ENCODE assay signal across 8 cellular contexts in the genomic region with DNA sequence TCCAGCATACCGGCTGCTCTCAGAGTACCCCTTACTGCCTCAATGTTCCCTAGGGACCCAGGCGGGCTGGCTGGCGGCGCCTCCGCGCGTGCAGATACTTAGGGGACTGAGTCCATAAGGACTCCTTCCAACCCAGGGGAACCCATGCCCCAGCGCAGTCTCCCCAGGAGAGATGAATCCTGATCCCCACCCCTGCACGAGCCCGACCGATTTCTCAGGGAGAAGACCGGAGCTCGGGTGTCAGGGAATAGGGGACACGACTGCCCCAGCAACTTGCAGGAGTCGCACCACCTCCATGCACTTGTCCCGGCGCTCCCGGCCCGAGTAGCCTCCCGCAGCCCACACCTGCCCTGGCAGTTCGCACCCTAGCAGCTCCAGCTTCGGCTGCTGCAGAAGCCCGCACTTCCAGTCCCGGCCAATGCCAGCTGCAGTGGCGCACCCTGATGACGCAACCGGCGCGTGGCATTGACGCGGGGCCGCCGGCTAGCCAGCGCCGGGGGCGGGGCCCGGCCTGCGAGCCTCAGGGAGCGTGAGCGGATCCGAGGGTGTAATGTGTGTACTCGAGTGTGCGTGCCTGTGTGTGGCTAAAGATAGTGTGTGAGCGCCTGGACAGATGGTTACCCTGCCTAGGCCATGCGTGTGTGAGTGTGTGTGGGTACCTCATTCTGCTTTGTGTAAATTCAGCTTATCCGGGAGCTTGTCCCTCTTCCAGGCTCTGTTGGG. TPM values are rescaled to one million over a fixed set of nuclear protein-coding genes. Genes with fewer than 3 reads are reported as not detected.
DNase-seq lines count a peak whose midpoint lies in the region; TF ChIP-seq lines count a peak whose summit lies in the region.

A gene with protein sequence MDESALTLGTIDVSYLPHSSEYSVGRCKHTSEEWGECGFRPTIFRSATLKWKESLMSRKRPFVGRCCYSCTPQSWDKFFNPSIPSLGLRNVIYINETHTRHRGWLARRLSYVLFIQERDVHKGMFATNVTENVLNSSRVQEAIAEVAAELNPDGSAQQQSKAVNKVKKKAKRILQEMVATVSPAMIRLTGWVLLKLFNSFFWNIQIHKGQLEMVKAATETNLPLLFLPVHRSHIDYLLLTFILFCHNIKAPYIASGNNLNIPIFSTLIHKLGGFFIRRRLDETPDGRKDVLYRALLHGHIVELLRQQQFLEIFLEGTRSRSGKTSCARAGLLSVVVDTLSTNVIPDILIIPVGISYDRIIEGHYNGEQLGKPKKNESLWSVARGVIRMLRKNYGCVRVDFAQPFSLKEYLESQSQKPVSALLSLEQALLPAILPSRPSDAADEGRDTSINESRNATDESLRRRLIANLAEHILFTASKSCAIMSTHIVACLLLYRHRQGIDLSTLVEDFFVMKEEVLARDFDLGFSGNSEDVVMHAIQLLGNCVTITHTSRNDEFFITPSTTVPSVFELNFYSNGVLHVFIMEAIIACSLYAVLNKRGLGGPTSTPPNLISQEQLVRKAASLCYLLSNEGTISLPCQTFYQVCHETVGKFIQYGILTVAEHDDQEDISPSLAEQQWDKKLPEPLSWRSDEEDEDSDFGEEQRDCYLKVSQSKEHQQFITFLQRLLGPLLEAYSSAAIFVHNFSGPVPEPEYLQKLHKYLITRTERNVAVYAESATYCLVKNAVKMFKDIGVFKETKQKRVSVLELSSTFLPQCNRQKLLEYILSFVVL (minus strand): TSS at position 437 of the 723 bp plus-strand sequence. CDS start 1,981 bp downstream, outside the sequence.

- 0% methylated on average over 11 of the region's 46 CpGs for WGBS in suprapubic skin

- no peak for TF ChIP-seq CTCF in suprapubic skin (IDR thresholded peaks at IDR 0.05)

- H3K27me3 Mint-ChIP-seq in activated naive CD4-positive, alpha-beta T cell treated with anti-CD3 and anti-CD28 coated beads, Interleukin-2, amount 10 ng/mL, durations not matched to agents 7 days and 5 days = peaks cover 4% of the 10 kb centered on the region

- H3K4me3 ChIP-seq in H7 (ENCODE audit: insufficient read depth, low read depth, low read length) (peak within 1 kb of the TSS; percentile 92), MG63 (peak within 1 kb of the TSS; percentile 80), suprapubic skin (peak within 1 kb of the TSS; percentile 76)

- peaks cover 9% of the 10 kb centered on the region for H3K36me3 Mint-ChIP-seq in activated naive CD4-positive, alpha-beta T cell treated with anti-CD3 and anti-CD28 coated beads, Interleukin-2, amount 10 ng/mL, durations not matched to agents 7 days and 5 days

- peak within 1 kb of the TSS; percentile 70 for H3K27ac ChIP-seq in suprapubic skin

- peaks cover 20% of the 10 kb centered on the region for H3K4me1 ChIP-seq in suprapubic skin

- H3K27me3 ChIP-seq in H7 (ENCODE audit: control insufficient read depth, insufficient read depth, low read length) = no peaks in the 10 kb centered on the region
- no peaks in the 10 kb centered on the region for H3K27me3 ChIP-seq in MG63
- no peaks in the 10 kb centered on the region for H3K27me3 ChIP-seq in suprapubic skin

- peak within 1 kb of the TSS; percentile 93 for H3K4me3 Mint-ChIP-seq in activated naive CD4-positive, alpha-beta T cell treated with anti-CD3 and anti-CD28 coated beads, Interleukin-2, amount 10 ng/mL, durations not matched to agents 7 days and 5 days

- H3K9me3 Mint-ChIP-seq in activated naive CD4-positive, alpha-beta T cell treated with anti-CD3 and anti-CD28 coated beads, Interleukin-2, amount 10 ng/mL, durations not matched to agents 7 days and 5 days = peaks cover 8% of the 10 kb centered on the region

- DNase-seq in G401 (ENCODE audit: low spot score) (peak; percentile 90), H7 (peak; percentile 94), MG63 (peak; percentile 90), SK-MEL-5 (ENCODE audit: low read depth, low spot score) (peak; percentile 82), globus pallidus (ENCODE audit: low spot score) (peak; percentile 89), occipital lobe (lab: John Stamatoyannopoulos, UW) (peak; percentile 91), suprapubic skin (ENCODE audit: low spot score in 2 of 2) (peak; percentile 95 to 97)
- peak; percentile 98 for DNase-seq in activated naive CD4-positive, alpha-beta T cell treated with anti-CD3 and anti-CD28 coated beads, Interleukin-2, amount 10 ng/mL, durations not matched to agents 7 days and 5 days

- TF ChIP-seq EP300 in suprapubic skin (IDR thresholded peaks at IDR 0.05) = no peak

- H3K36me3 ChIP-seq in H7 (replicated peaks; ENCODE audit: control insufficient read depth, insufficient read depth, low read length) (no peaks in the 10 kb centered on the region), MG63 (peaks cover 8% of the 10 kb centered on the region), suprapubic skin (peaks cover 18% of the 10 kb centered on the region)

- peak within 1 kb of the TSS; percentile 92 for H3K27ac Mint-ChIP-seq in activated naive CD4-positive, alpha-beta T cell treated with anti-CD3 and anti-CD28 coated beads, Interleukin-2, amount 10 ng/mL, durations not matched to agents 7 days and 5 days

- H3K9me3 ChIP-seq in MG63 (peaks cover 8% of the 10 kb centered on the region), suprapubic skin (peaks cover 5% of the 10 kb centered on the region)

- no peak for TF ChIP-seq POLR2A in suprapubic skin (IDR thresholded peaks at IDR 0.05)

- in situ Hi-C loops in G401 (cut with HindIII; ENCODE audit: low sequenced_read_pairs) = no loop called here
- in situ Hi-C loops in SK-MEL-5 (cut with HindIII; ENCODE audit: low pct_unique_long_range_greater_than_20kb, low sequenced_read_pairs) = no loop called here

- CTCF ChIA-PET in activated naive CD4-positive, alpha-beta T cell treated with anti-CD3 and anti-CD28 coated beads, Interleukin-2, amount 10 ng/mL, durations not matched to agents 7 days and 5 days (lab: Charles Lee) = interaction anchor here (1.2 to 2.5 kb wide), 3 partner anchors 16 to 46 kb away, joined by 3 to 9 read pairs (median 4); no protein-coding TSS in a partner anchor

- peaks cover 32% of the 10 kb centered on the region for H3K4me1 Mint-ChIP-seq in activated naive CD4-positive, alpha-beta T cell treated with anti-CD3 and anti-CD28 coated beads, Interleukin-2, amount 10 ng/mL, durations not matched to agents 7 days and 5 days

RNA-seq across cellular contexts. Expression of the gene that starts here (rescaled TPM):
- 11.1 and 18.1 TPM in 2 replicates for total RNA-seq in G401 (2014; rRNA removed; shearing (Covaris generic))
- 10.0 and 11.9 TPM in 2 replicates for total RNA-seq in H7 (2014; rRNA removed; shearing (Covaris generic))
- total RNA-seq in MG63 (2014; rRNA removed; shearing (Covaris generic); ENCODE audit: low replicate concordance) = 4.4 and 7.3 TPM in 2 replicates
- total RNA-seq in SK-MEL-5 (2014; rRNA removed; shearing (Covaris generic)) = 17.6 and 17.8 TPM in 2 replicates
- 8.3 and 10.0 TPM in 2 replicates for polyA plus RNA-seq in SK-MEL-5 (2015; cell fraction: cytosol; rRNA removed)
- 27.3 and 27.4 TPM in 2 replicates for polyA plus RNA-seq in SK-MEL-5 (2015; cell fraction: nucleus; rRNA removed)
- total RNA-seq in occipital lobe (51.3 TPM), suprapubic skin (10 to 100 TPM in 1 of 4 donors, 1 to 10 TPM in 3; 5.2 to 16.2 (median 6.8) TPM)

Comparison
In these comparisons a context has a peak if more than half of its experiments do, and no peak if none do; other contexts are left out.
1. Peak in every context shown above with its lines: DNase-seq, H3K4me3 ChIP-seq and H3K27ac ChIP-seq.